16 cellular contexts compared by ENCODE assay signal in genomic region chr14:68922201-68922613, GRCh38. TPM values are rescaled to one million over a fixed set of nuclear protein-coding genes. Genes with fewer than 3 reads are reported as not detected.
DNase-seq lines count a peak whose midpoint lies in the region; ATAC-seq and TF ChIP-seq lines count a peak whose summit lies in the region.
"Had no signal": no experiment of that assay in that cellular context is flagged by ENCODE, and none has a peak within 500 bp of the region (broad histone marks: within the 10 kb centered on the region; RNA-seq: fewer than 3 reads in every experiment).

No MANE protein-coding gene starts in this region.

- peaks cover 0 to 4% (median 0%) of the 10 kb centered on the region in 3 donors for H3K4me1 Mint-ChIP-seq in CD8-positive, alpha-beta memory T cell
- H3K4me1 Mint-ChIP-seq: IgD-negative memory B cell had no signal

- no peak overlapping the region for H3K27ac Mint-ChIP-seq in CD8-positive, alpha-beta memory T cell
- H3K27ac Mint-ChIP-seq: dendritic cell treated with granulocyte-macrophage colony-stimulating factor and Interleukin-4, amounts not matched to agents 40 ng/mL and 50 ng/mL, for 4 days; IgD-negative memory B cell had no signal

- intact Hi-C loops in gastrocnemius medialis (cut with DNase I; ENCODE audit: low total_unique reads): no loop called here

- H3K9me3 Mint-ChIP-seq in CD8-positive, alpha-beta memory T cell: peaks cover 5 to 17% (median 15%) of the 10 kb centered on the region in 5 donors

- POLR2A ChIA-PET in CD8-positive, alpha-beta memory T cell (lab: Charles Lee): no interaction called here

- peaks cover 6 to 33% (median 7%) of the 10 kb centered on the region in 3 donors for H3K36me3 Mint-ChIP-seq in CD8-positive, alpha-beta memory T cell
- H3K36me3 Mint-ChIP-seq: IgD-negative memory B cell had no signal

- no peak for DNase-seq in gastrocnemius medialis
- DNase-seq in NOMO-1 treated with DMSO at 0.1 percent for 48 hours (lab: John Stamatoyannopoulos, UW; ENCODE audit: unreplicated experiment): no peak
- DNase-seq in CD8-positive, alpha-beta memory T cell: no peak
- no peak for DNase-seq in G401 (ENCODE audit: low spot score)
- DNase-seq: activated CD4-positive, CD25-positive, alpha-beta regulatory T cell; NCI-H345; stimulated activated CD4-positive, alpha-beta T cell treated with anti-CD3 and anti-CD28 coated beads, Interleukin-1b, Interleukin-23, amount 100 ng/mL, for 48 hours; stimulated activated CD8-positive, alpha-beta memory T cell treated with anti-CD3 and anti-CD28 coated beads, Interleukin-4, amount 100 ng/mL, for 48 hours had no signal

- H3K27me3 ChIP-seq in HUES6 (ENCODE audit: control insufficient read depth, insufficient read depth, low read length) (no peaks in the 10 kb centered on the region), iPS-15b (ENCODE audit: control insufficient read depth, insufficient read depth, low read length) (no peaks in the 10 kb centered on the region), gastrocnemius medialis (no peaks in the 10 kb centered on the region)
- H3K27me3 ChIP-seq in CD8-positive, alpha-beta memory T cell (ENCODE audit: insufficient read depth, low read length, poor library complexity, severe bottlenecking): no peaks in the 10 kb centered on the region
- H3K27me3 ChIP-seq: BLaER1 treated with 17β-estradiol and CSF1 and Interleukin-3, amounts not matched to agents 10 nM and 100 nM had no signal

- H3K9ac ChIP-seq in HUES6 (ENCODE audit: low read length): peak overlapping the region; percentile 23
- peak overlapping the region; percentile 26 for H3K9ac ChIP-seq in iPS-15b (ENCODE audit: low read depth, low read length)

- no peak overlapping the region for H3K4me3 ChIP-seq in HUES6 (ENCODE audit: low read depth, low read length)
- H3K4me3 ChIP-seq in iPS-15b (ENCODE audit: low read depth, low read length): no peak overlapping the region
- no peak overlapping the region for H3K4me3 ChIP-seq in gastrocnemius medialis
- no peak overlapping the region for H3K4me3 ChIP-seq in CD8-positive, alpha-beta memory T cell (ENCODE audit: low read length)
- H3K4me3 ChIP-seq: BLaER1 treated with 17β-estradiol and CSF1 and Interleukin-3, amounts not matched to agents 10 nM and 100 nM had no signal

- TF ChIP-seq CTCF in gastrocnemius medialis (IDR thresholded peaks at IDR 0.05 in 4 of 5, conservative IDR thresholded peaks at IDR 0.05 in 1 of 5): no peak

- peaks cover 1 to 6% of the 10 kb centered on the region in 2 donors for H3K27me3 Mint-ChIP-seq in CD8-positive, alpha-beta memory T cell
- H3K27me3 Mint-ChIP-seq: activated naive CD8-positive, alpha-beta T cell; dendritic cell treated with granulocyte-macrophage colony-stimulating factor and Interleukin-4, amounts not matched to agents 40 ng/mL and 50 ng/mL, for 4 days had no signal

- ATAC-seq in gastrocnemius medialis (peak in 1 of 2 donors; percentile 16), GM21619 (IDR thresholded peaks at IDR 0.05; ENCODE audit: unreplicated experiment) (no peak)

- H3K4me1 ChIP-seq in HUES6 (ENCODE audit: control insufficient read depth, insufficient read depth, low read length) (peaks cover 30% of the 10 kb centered on the region), iPS-15b (ENCODE audit: control insufficient read depth, insufficient read depth, low read length) (peaks cover 6% of the 10 kb centered on the region), gastrocnemius medialis (peaks cover 8 to 12% of the 10 kb centered on the region in 2 donors)
- H3K4me1 ChIP-seq in CD8-positive, alpha-beta memory T cell (ENCODE audit: insufficient read depth, low read length): peaks cover 32% of the 10 kb centered on the region

- H3K4me3 Mint-ChIP-seq in CD8-positive, alpha-beta memory T cell: no peak overlapping the region
- H3K4me3 Mint-ChIP-seq: dendritic cell treated with granulocyte-macrophage colony-stimulating factor and Interleukin-4, amounts not matched to agents 40 ng/mL and 50 ng/mL, for 4 days; IgD-negative memory B cell had no signal

- in situ Hi-C loops in gastrocnemius medialis (cut with MboI; ENCODE audit: low sequenced_read_pairs in 4 of 4) (no loop called here), G401 (cut with HindIII; ENCODE audit: low sequenced_read_pairs) (no loop called here)

- H3K9me3 ChIP-seq in HUES6 (ENCODE audit: control insufficient read depth, insufficient read depth, low read depth, low read length) (peaks cover 7% of the 10 kb centered on the region; the same call in 1 of the 2 replicates), iPS-15b (ENCODE audit: control insufficient read depth, insufficient read depth, low read length) (no peaks in the 10 kb centered on the region), gastrocnemius medialis (no peaks in the 10 kb centered on the region)
- peaks cover 8% of the 10 kb centered on the region for H3K9me3 ChIP-seq in CD8-positive, alpha-beta memory T cell (ENCODE audit: low read length)

- TF ChIP-seq POLR2A in gastrocnemius medialis (IDR thresholded peaks at IDR 0.05): no peak

- peaks cover 84% of the 10 kb centered on the region for H3K36me3 ChIP-seq in HUES6 (ENCODE audit: control insufficient read depth, insufficient read depth, low read length)
- peaks cover 38% of the 10 kb centered on the region for H3K36me3 ChIP-seq in iPS-15b (ENCODE audit: control insufficient read depth, insufficient read depth, low read length)
- H3K36me3 ChIP-seq in gastrocnemius medialis: no peaks in the 10 kb centered on the region
- H3K36me3 ChIP-seq in CD8-positive, alpha-beta memory T cell (ENCODE audit: insufficient read depth, low read length): peaks cover 12% of the 10 kb centered on the region

- CTCF ChIA-PET in CD8-positive, alpha-beta memory T cell (lab: Charles Lee): interaction anchor here (0.9 kb wide), 1 partner anchor 11 kb away, joined by 3 read pairs; no protein-coding TSS in a partner anchor

- H3K27ac ChIP-seq in HUES6 (ENCODE audit: low read depth, low read length): peak overlapping the region; percentile 55; the same call in 1 of the 2 replicates
- H3K27ac ChIP-seq in angular gyrus (ENCODE audit: low read depth, low read length): peak overlapping the region; percentile 3
- peak overlapping the region in 3 of 4 donors; percentile 7 to 37 (median 27) for H3K27ac ChIP-seq in gastrocnemius medialis
- H3K27ac ChIP-seq in CD8-positive, alpha-beta memory T cell (ENCODE audit: low read depth, low read length): no peak overlapping the region
- H3K27ac ChIP-seq: BLaER1 treated with 17β-estradiol and CSF1 and Interleukin-3, amounts not matched to agents 10 nM and 100 nM had no signal

RNA-seq across cellular contexts. Expression of gene ACTN1, which starts 56.9 kb away (rescaled TPM):
- 10 to 100 TPM; 10.0 to 17.3 (median 14.1) TPM for total RNA-seq in gastrocnemius medialis
- 10 to 100 TPM; 52.7 to 53.3 TPM for total RNA-seq in CD8-positive, alpha-beta memory T cell
- 47.4 TPM for polyA plus RNA-seq in CD8-positive, alpha-beta memory T cell
- 78.8 and 90.9 TPM in 2 replicates for total RNA-seq in G401 (2014; rRNA removed; shearing (Covaris generic))
